In genomic region chr6:158397578-158397977, GRCh38 we compare ENCODE assay signal across 7 cellular contexts.
"Had no signal": no experiment of that assay in that cellular context is flagged by ENCODE, and none has a peak within 500 bp of the region (broad histone marks: within the 10 kb centered on the region; RNA-seq: fewer than 3 reads in every experiment).

No MANE protein-coding gene starts in this region.

- H2AFZ ChIP-seq: GM23338 had no signal

- H3K4me3 ChIP-seq: GM23338 had no signal

- DNase-seq: H9, HCEC 1CT had no signal

- H3K4me3 Mint-ChIP-seq: GM23338, H9, IgD-negative memory B cell had no signal

- FAIRE-seq: H1, H54, HTR-8/SVneo had no signal

- H3K27me3 Mint-ChIP-seq: IgD-negative memory B cell had no signal

- H3K4me2 ChIP-seq: GM23338 had no signal

- H3K27ac Mint-ChIP-seq: GM23338, IgD-negative memory B cell had no signal

- H3K4me1 Mint-ChIP-seq: GM23338 had no signal
